ENCODE assay signal across 1 cellular context in the genomic region with DNA sequence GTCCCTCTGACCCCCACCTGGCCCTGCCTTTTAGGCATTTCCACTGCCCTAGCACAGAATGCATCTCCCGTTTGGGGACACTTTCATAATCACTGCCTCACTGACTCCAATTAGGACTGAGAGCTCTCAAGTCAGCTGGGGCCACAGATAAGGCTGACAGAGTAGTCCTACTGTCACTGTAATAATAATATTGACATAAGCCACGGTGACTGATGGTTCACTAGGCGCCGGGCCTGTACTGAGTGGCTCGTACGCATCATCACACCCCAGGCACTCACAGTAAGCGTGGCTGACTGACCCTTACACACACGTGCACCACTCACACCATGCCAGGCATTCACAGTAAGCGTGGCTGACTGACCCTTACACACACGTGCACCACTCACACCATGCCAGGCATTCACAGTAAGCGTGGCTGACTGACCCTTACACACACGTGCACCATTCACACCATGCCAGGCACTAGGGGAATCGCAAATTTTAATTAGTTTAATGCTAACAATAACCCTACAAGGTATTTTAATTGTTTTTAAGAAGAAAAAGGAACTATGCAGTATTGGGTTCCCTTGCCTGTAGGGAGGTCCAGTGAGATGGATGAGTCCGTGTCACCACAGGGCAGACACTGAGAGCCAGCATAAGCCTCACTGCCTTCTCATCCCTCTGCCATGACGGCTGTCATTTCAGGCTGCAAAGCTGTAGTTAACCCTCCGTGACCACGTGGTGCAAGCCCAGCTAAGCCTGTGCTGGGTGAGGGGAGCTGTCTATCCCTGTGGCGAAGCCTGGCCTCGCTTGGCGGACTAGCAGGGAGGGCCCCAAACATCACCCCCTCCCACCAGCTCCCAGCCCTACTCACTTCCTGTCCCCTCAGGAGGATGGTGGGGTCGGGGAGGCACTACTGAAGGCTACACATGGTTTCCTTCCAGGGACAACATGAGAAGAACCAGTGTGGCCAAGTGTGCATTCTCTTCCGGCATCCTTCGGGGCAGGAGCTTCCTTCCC.
TF ChIP-seq lines count a peak whose summit lies in the region.

No MANE protein-coding gene starts in this region.

TF ChIP-seq in K562, 482 proteins besides CTCF, POLR2A, EP300 and RAD21 (continued from another document and continues in another):
- TF ChIP-seq, protein P1, sequence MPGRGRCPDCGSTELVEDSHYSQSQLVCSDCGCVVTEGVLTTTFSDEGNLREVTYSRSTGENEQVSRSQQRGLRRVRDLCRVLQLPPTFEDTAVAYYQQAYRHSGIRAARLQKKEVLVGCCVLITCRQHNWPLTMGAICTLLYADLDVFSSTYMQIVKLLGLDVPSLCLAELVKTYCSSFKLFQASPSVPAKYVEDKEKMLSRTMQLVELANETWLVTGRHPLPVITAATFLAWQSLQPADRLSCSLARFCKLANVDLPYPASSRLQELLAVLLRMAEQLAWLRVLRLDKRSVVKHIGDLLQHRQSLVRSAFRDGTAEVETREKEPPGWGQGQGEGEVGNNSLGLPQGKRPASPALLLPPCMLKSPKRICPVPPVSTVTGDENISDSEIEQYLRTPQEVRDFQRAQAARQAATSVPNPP (IDR thresholded peaks at IDR 0.05; ENCODE audit: borderline replicate concordance, insufficient read depth, insufficient read length) = no peak
- TF ChIP-seq GTF2F1 (IDR thresholded peaks at IDR 0.05; ENCODE audit: low read depth, low read length) = no peak
- no peak for TF ChIP-seq U2AF2 (optimal IDR thresholded peaks at IDR 0.05; ENCODE audit: low read depth, low read length)
- no peak for TF ChIP-seq DDX20 (tag; IDR thresholded peaks at IDR 0.05; ENCODE audit: low read depth)
- TF ChIP-seq DACH1 (IDR thresholded peaks at IDR 0.05; ENCODE audit: partially characterized antibody) = peak; percentile 69
- no peak for TF ChIP-seq L3MBTL2 (IDR thresholded peaks at IDR 0.05)
- TF ChIP-seq, protein P2, sequence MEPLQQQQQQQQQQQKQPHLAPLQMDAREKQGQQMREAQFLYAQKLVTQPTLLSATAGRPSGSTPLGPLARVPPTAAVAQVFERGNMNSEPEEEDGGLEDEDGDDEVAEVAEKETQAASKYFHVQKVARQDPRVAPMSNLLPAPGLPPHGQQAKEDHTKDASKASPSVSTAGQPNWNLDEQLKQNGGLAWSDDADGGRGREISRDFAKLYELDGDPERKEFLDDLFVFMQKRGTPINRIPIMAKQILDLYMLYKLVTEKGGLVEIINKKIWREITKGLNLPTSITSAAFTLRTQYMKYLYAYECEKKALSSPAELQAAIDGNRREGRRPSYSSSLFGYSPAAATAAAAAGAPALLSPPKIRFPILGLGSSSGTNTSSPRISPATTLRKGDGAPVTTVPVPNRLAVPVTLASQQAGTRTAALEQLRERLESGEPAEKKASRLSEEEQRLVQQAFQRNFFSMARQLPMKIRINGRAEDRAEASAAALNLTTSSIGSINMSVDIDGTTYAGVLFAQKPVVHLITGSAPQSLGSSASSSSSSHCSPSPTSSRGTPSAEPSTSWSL (CRISPR knock-in tag; IDR thresholded peaks at IDR 0.05; ENCODE audit: borderline replicate concordance) = no peak
- TF ChIP-seq EWSR1 (IDR thresholded peaks at IDR 0.05; ENCODE audit: borderline replicate concordance, low read depth, partially characterized antibody) = no peak
- TF ChIP-seq, protein P3, sequence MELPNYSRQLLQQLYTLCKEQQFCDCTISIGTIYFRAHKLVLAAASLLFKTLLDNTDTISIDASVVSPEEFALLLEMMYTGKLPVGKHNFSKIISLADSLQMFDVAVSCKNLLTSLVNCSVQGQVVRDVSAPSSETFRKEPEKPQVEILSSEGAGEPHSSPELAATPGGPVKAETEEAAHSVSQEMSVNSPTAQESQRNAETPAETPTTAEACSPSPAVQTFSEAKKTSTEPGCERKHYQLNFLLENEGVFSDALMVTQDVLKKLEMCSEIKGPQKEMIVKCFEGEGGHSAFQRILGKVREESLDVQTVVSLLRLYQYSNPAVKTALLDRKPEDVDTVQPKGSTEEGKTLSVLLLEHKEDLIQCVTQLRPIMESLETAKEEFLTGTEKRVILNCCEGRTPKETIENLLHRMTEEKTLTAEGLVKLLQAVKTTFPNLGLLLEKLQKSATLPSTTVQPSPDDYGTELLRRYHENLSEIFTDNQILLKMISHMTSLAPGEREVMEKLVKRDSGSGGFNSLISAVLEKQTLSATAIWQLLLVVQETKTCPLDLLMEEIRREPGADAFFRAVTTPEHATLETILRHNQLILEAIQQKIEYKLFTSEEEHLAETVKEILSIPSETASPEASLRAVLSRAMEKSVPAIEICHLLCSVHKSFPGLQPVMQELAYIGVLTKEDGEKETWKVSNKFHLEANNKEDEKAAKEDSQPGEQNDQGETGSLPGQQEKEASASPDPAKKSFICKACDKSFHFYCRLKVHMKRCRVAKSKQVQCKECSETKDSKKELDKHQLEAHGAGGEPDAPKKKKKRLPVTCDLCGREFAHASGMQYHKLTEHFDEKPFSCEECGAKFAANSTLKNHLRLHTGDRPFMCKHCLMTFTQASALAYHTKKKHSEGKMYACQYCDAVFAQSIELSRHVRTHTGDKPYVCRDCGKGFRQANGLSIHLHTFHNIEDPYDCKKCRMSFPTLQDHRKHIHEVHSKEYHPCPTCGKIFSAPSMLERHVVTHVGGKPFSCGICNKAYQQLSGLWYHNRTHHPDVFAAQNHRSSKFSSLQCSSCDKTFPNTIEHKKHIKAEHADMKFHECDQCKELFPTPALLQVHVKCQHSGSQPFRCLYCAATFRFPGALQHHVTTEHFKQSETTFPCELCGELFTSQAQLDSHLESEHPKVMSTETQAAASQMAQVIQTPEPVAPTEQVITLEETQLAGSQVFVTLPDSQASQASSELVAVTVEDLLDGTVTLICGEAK (IDR thresholded peaks at IDR 0.05) = no peak
- TF ChIP-seq, protein P3 (CRISPR knock-in tag; IDR thresholded peaks at IDR 0.05) = no peak
- TF ChIP-seq POLR2AphosphoS2 (IDR thresholded peaks at IDR 0.05; ENCODE audit: low read length) = no peak
- no peak for TF ChIP-seq BMI1 (IDR thresholded peaks at IDR 0.05; ENCODE audit: low read length)
- no peak for TF ChIP-seq FOXP1 (CRISPR knock-in tag; IDR thresholded peaks at IDR 0.05)
- no peak for TF ChIP-seq ILF3 (IDR thresholded peaks at IDR 0.05; ENCODE audit: borderline replicate concordance)
- TF ChIP-seq FOXA3 (CRISPR knock-in tag; conservative IDR thresholded peaks at IDR 0.05 in 1 of 2, IDR thresholded peaks at IDR 0.05 in 1 of 2) = peak; percentile 85 to 89
- no peak for TF ChIP-seq TAF1 (IDR thresholded peaks at IDR 0.05; ENCODE audit: control insufficient read depth, extremely low read depth, insufficient read depth, low read length, severe bottlenecking)
- no peak for TF ChIP-seq KDM5B (IDR thresholded peaks at IDR 0.05; ENCODE audit: insufficient replicate concordance, low read depth, low read length)
- TF ChIP-seq, protein P4, sequence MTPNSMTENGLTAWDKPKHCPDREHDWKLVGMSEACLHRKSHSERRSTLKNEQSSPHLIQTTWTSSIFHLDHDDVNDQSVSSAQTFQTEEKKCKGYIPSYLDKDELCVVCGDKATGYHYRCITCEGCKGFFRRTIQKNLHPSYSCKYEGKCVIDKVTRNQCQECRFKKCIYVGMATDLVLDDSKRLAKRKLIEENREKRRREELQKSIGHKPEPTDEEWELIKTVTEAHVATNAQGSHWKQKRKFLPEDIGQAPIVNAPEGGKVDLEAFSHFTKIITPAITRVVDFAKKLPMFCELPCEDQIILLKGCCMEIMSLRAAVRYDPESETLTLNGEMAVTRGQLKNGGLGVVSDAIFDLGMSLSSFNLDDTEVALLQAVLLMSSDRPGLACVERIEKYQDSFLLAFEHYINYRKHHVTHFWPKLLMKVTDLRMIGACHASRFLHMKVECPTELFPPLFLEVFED (CRISPR knock-in tag; conservative IDR thresholded peaks at IDR 0.05) = no peak
- TF ChIP-seq FOS (IDR thresholded peaks at IDR 0.05; ENCODE audit: extremely low read depth, insufficient read length) = no peak
- TF ChIP-seq HMG20A (CRISPR knock-in tag; conservative IDR thresholded peaks at IDR 0.05) = no peak
- no peak for TF ChIP-seq TFAM (CRISPR knock-in tag; conservative IDR thresholded peaks at IDR 0.05)
- no peak for TF ChIP-seq ZNF696 (CRISPR knock-in tag; conservative IDR thresholded peaks at IDR 0.05)
- TF ChIP-seq GABPB1 (CRISPR knock-in tag; IDR thresholded peaks at IDR 0.05) = no peak
- TF ChIP-seq, protein P5, sequence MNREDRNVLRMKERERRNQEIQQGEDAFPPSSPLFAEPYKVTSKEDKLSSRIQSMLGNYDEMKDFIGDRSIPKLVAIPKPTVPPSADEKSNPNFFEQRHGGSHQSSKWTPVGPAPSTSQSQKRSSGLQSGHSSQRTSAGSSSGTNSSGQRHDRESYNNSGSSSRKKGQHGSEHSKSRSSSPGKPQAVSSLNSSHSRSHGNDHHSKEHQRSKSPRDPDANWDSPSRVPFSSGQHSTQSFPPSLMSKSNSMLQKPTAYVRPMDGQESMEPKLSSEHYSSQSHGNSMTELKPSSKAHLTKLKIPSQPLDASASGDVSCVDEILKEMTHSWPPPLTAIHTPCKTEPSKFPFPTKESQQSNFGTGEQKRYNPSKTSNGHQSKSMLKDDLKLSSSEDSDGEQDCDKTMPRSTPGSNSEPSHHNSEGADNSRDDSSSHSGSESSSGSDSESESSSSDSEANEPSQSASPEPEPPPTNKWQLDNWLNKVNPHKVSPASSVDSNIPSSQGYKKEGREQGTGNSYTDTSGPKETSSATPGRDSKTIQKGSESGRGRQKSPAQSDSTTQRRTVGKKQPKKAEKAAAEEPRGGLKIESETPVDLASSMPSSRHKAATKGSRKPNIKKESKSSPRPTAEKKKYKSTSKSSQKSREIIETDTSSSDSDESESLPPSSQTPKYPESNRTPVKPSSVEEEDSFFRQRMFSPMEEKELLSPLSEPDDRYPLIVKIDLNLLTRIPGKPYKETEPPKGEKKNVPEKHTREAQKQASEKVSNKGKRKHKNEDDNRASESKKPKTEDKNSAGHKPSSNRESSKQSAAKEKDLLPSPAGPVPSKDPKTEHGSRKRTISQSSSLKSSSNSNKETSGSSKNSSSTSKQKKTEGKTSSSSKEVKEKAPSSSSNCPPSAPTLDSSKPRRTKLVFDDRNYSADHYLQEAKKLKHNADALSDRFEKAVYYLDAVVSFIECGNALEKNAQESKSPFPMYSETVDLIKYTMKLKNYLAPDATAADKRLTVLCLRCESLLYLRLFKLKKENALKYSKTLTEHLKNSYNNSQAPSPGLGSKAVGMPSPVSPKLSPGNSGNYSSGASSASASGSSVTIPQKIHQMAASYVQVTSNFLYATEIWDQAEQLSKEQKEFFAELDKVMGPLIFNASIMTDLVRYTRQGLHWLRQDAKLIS (CRISPR knock-in tag; IDR thresholded peaks at IDR 0.05) = no peak
- TF ChIP-seq DIDO1 (tag; IDR thresholded peaks at IDR 0.05; ENCODE audit: low read depth) = no peak
- TF ChIP-seq ZNF23 (CRISPR knock-in tag; IDR thresholded peaks at IDR 0.05) = no peak
- TF ChIP-seq RBM14 (IDR thresholded peaks at IDR 0.05; ENCODE audit: borderline replicate concordance, insufficient read depth, low read depth, low read length) = no peak
- peak; percentile 49 for TF ChIP-seq NCOR1 (IDR thresholded peaks at IDR 0.05)
- TF ChIP-seq, protein P6, sequence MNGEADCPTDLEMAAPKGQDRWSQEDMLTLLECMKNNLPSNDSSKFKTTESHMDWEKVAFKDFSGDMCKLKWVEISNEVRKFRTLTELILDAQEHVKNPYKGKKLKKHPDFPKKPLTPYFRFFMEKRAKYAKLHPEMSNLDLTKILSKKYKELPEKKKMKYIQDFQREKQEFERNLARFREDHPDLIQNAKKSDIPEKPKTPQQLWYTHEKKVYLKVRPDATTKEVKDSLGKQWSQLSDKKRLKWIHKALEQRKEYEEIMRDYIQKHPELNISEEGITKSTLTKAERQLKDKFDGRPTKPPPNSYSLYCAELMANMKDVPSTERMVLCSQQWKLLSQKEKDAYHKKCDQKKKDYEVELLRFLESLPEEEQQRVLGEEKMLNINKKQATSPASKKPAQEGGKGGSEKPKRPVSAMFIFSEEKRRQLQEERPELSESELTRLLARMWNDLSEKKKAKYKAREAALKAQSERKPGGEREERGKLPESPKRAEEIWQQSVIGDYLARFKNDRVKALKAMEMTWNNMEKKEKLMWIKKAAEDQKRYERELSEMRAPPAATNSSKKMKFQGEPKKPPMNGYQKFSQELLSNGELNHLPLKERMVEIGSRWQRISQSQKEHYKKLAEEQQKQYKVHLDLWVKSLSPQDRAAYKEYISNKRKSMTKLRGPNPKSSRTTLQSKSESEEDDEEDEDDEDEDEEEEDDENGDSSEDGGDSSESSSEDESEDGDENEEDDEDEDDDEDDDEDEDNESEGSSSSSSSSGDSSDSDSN (IDR thresholded peaks at IDR 0.05; ENCODE audit: borderline replicate concordance in 1 of 2, low read depth in 2 of 2, low read length in 2 of 2) = no peak
- TF ChIP-seq STAT5A (IDR thresholded peaks at IDR 0.05; ENCODE audit: borderline replicate concordance, low read length) = peak; percentile 16; the same call in 1 of the 2 replicates
- no peak for TF ChIP-seq SRSF1 (IDR thresholded peaks at IDR 0.05; ENCODE audit: low read depth, low read length)
- TF ChIP-seq SAFB2 (IDR thresholded peaks at IDR 0.05; ENCODE audit: borderline replicate concordance, low read depth, low read length, severe bottlenecking) = no peak
- TF ChIP-seq, protein P7, sequence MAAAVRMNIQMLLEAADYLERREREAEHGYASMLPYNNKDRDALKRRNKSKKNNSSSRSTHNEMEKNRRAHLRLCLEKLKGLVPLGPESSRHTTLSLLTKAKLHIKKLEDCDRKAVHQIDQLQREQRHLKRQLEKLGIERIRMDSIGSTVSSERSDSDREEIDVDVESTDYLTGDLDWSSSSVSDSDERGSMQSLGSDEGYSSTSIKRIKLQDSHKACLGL (CRISPR knock-in tag; IDR thresholded peaks at IDR 0.05; ENCODE audit: borderline replicate concordance, poor library complexity, severe bottlenecking) = no peak
- TF ChIP-seq HDAC3 (IDR thresholded peaks at IDR 0.05; ENCODE audit: borderline replicate concordance, partially characterized antibody) = no peak
- no peak for TF ChIP-seq ELF4 (CRISPR knock-in tag; IDR thresholded peaks at IDR 0.05)
- no peak for TF ChIP-seq KLF10 (CRISPR knock-in tag; IDR thresholded peaks at IDR 0.05)
- TF ChIP-seq ERF (CRISPR knock-in tag; IDR thresholded peaks at IDR 0.05) = no peak
- TF ChIP-seq ZNF780A (CRISPR knock-in tag; IDR thresholded peaks at IDR 0.05) = no peak
